Comparison of ENCODE assay signal across 1 cellular context in the genomic region with DNA sequence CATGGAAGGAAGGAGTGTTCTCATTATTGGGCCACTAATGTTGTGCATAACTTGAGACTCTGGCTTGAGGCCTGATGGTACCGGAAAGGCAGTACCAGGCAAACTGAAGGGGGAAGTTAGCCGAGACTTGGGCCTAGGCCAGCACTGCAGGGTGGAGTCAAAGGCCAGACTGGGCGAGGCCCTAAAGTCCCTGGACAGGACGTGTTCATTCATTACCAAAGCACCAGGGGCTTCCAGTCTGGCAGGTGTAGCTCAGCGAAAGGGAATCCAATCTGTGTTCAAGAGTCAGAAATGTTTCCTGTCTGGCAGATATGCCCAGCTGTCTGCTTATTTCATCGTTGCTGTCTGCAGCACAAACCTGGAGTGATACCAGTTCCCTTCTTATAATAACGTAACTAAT.
TF ChIP-seq lines count a peak whose summit lies in the region.

No MANE protein-coding gene starts in this region.

TF ChIP-seq in HepG2, 621 proteins besides CTCF, POLR2A, EP300 and RAD21 (continued from another document):
- TF ChIP-seq TEAD3 (CRISPR knock-in tag; optimal IDR thresholded peaks at IDR 0.05; ENCODE audit: borderline replicate concordance) = peak; percentile 16
- TF ChIP-seq CEBPB (IDR thresholded peaks at IDR 0.05; ENCODE audit: borderline replicate concordance, low read depth, low read length) = no peak
- no peak for TF ChIP-seq ZNF282 (IDR thresholded peaks at IDR 0.05; ENCODE audit: partially characterized antibody)
- peak; percentile 14; the same call in 1 of the 2 replicates for TF ChIP-seq ETV5 (CRISPR knock-in tag; IDR thresholded peaks at IDR 0.05; ENCODE audit: borderline replicate concordance)
- TF ChIP-seq MXD4 (CRISPR knock-in tag; IDR thresholded peaks at IDR 0.05) = no peak
- TF ChIP-seq NR2C2 (CRISPR knock-in tag; IDR thresholded peaks at IDR 0.05; ENCODE audit: borderline replicate concordance) = no peak
- 0 out of 2 replicates have a peak, but pooled peaks have one; percentile 12 for TF ChIP-seq KDM4B (CRISPR knock-in tag; IDR thresholded peaks at IDR 0.05)
- TF ChIP-seq CENPT (CRISPR knock-in tag; IDR thresholded peaks at IDR 0.05; ENCODE audit: low read depth) = no peak
- no peak for TF ChIP-seq GATA4 (IDR thresholded peaks at IDR 0.05; ENCODE audit: borderline replicate concordance, low read depth)
